1 cellular context compared by ENCODE assay signal in the genomic region with DNA sequence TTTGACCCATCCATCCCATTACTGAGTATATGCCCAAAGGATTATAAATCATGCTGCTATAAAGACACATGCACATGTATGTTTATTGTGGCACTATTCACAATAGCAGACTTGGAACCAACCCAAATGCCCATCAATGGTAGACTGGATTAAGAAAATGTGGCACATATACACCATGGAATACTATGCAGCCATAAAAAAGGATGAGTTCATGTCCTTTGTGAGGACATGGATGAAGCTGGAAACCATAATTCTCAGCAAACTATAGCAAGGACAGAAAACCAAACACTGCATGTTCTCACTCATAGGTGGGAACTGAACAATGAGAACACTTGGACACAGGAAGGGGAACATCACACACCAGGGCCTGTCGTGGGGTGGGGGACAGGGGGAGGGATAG.
TF ChIP-seq lines count a peak whose summit lies in the region.

No MANE protein-coding gene starts in this region.

TF ChIP-seq in HEK293, 187 proteins besides CTCF, POLR2A, EP300 and RAD21:
- TF ChIP-seq, protein P1, sequence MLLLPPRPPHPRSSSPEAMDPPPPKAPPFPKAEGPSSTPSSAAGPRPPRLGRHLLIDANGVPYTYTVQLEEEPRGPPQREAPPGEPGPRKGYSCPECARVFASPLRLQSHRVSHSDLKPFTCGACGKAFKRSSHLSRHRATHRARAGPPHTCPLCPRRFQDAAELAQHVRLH (tag by site-specific recombination; IDR thresholded peaks at IDR 0.05): peak; percentile 53; the same call in 1 of the 2 replicates
- TF ChIP-seq ZNF146 (tag by site-specific recombination; IDR thresholded peaks at IDR 0.05): peak; percentile 78
